In the genomic region with DNA sequence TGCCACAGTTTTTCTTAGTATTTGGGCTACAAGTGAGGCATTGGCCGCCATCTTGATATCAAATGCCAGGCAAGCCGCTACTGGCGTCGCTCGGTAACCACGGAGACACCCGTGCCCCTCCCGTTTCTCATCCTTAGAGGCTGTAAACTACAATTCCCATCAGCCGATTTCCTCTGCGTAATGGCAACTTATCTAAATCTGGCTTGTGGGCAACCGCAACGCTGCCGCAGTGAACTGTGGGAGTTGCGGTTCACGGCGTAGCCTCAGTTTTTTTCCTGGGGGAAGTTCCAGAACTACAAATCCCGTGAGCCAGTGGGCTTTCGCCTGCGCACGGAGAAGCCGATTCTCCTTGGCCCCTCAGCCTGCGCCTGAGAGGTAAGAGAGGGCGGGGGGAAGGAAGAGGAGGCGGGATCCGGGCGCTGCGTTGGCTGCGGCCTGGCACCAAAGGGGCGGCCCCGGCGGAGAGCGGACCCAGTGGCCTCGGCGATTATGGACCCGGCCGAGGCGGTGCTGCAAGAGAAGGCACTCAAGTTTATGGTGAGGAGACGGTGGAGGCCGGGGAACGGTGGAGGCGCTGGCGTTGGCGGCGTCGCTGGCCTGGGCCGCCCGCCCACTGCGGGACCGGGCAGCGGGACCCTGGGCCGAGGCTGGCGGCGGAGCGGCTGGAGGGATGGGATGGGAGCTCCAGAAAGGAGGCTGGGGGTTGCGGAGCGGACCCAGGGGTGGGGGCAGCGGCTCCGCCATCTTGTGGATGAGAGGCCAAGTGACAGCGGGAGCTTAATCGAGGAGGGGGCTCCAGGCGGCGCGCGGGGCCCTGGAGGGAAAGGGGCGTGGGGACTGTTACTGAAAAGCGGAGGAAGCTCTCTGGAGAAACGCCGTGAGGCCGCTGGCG, we compare ENCODE assay signal across 1 cellular context.
A peak's percentile ranks its signal among the peaks of the same experiment; 100 is the strongest.
TF ChIP-seq lines count a peak whose summit lies in the region.

Gene BTRC, plus strand, starts transcription at position 474 of the 892 bp plus-strand sequence. Its CDS starts 16 bp downstream, at position 490.

TF ChIP-seq in HepG2, 621 proteins besides CTCF, POLR2A, EP300 and RAD21 (continued from another document and continues in another):
- TF ChIP-seq ZNF326 (CRISPR knock-in tag; IDR thresholded peaks at IDR 0.05; ENCODE audit: borderline replicate concordance) (no peak), NCOA5 (CRISPR knock-in tag; IDR thresholded peaks at IDR 0.05) (no peak), ARID4A (CRISPR knock-in tag; IDR thresholded peaks at IDR 0.05; ENCODE audit: borderline replicate concordance) (peak; percentile 88; the same call in 1 of the 2 replicates), HIC2 (CRISPR knock-in tag; IDR thresholded peaks at IDR 0.05; ENCODE audit: low read depth) (peak; percentile 49; the same call in 1 of the 2 replicates), ZNF605 (CRISPR knock-in tag; IDR thresholded peaks at IDR 0.05) (peak; percentile 93), TEAD3 (CRISPR knock-in tag; optimal IDR thresholded peaks at IDR 0.05; ENCODE audit: borderline replicate concordance) (peak; percentile 77), MIER2 (CRISPR knock-in tag; IDR thresholded peaks at IDR 0.05) (no peak), ZNF780A (CRISPR knock-in tag; IDR thresholded peaks at IDR 0.05) (no peak), MTA3 (CRISPR knock-in tag; IDR thresholded peaks at IDR 0.05) (no peak), SNRNP70 (IDR thresholded peaks at IDR 0.05; ENCODE audit: low read depth, low read length) (no peak), ATF6 (CRISPR knock-in tag; conservative IDR thresholded peaks at IDR 0.05) (no peak), ZNF724P (CRISPR knock-in tag; IDR thresholded peaks at IDR 0.05; ENCODE audit: borderline replicate concordance) (no peak), AHR (CRISPR knock-in tag; IDR thresholded peaks at IDR 0.05) (0 out of 2 replicates have a peak, but pooled peaks have one; percentile 19), ZHX2 (IDR thresholded peaks at IDR 0.05; ENCODE audit: low read depth) (0 out of 2 replicates have a peak, but pooled peaks have one; percentile 59), ZHX2 (CRISPR knock-in tag; IDR thresholded peaks at IDR 0.05; ENCODE audit: borderline replicate concordance) (no peak), FOSL2 (CRISPR knock-in tag; IDR thresholded peaks at IDR 0.05) (peak; percentile 27; the same call in 1 of the 2 replicates), TCF7 (IDR thresholded peaks at IDR 0.05; ENCODE audit: low read depth) (no peak), NFKB2 (CRISPR knock-in tag; IDR thresholded peaks at IDR 0.05; ENCODE audit: borderline replicate concordance) (no peak), HNRNPK (IDR thresholded peaks at IDR 0.05; ENCODE audit: low read depth, low read length, poor library complexity, severe bottlenecking) (peak; percentile 89), HNRNPUL1 (IDR thresholded peaks at IDR 0.05; ENCODE audit: low read depth, low read length) (no peak), KLF16 (CRISPR knock-in tag; IDR thresholded peaks at IDR 0.05) (peak in 1 of 2 experiments; percentile 66; a peak in 1 of 4 replicates), KAT8 (CRISPR knock-in tag; IDR thresholded peaks at IDR 0.05) (peak; percentile 85), ZBTB8A (CRISPR knock-in tag; IDR thresholded peaks at IDR 0.05; ENCODE audit: borderline replicate concordance, low read depth) (no peak), ZNF777 (CRISPR knock-in tag; IDR thresholded peaks at IDR 0.05) (peak; percentile 74; the same call in 1 of the 2 replicates), ARHGAP35 (CRISPR knock-in tag; IDR thresholded peaks at IDR 0.05; ENCODE audit: borderline replicate concordance) (no peak), KDM2A (CRISPR knock-in tag; IDR thresholded peaks at IDR 0.05; ENCODE audit: borderline replicate concordance, low read depth) (peak; percentile 88), ZNF121 (CRISPR knock-in tag; IDR thresholded peaks at IDR 0.05) (peak; percentile 99), GTF2F1 (IDR thresholded peaks at IDR 0.05; ENCODE audit: low read length) (no peak), HMGXB4 (CRISPR knock-in tag; IDR thresholded peaks at IDR 0.05; ENCODE audit: borderline replicate concordance in 1 of 2, low read depth in 1 of 2) (peak in 1 of 2 experiments; percentile 91; a peak in 3 of 4 replicates)
- TF ChIP-seq, protein P1, sequence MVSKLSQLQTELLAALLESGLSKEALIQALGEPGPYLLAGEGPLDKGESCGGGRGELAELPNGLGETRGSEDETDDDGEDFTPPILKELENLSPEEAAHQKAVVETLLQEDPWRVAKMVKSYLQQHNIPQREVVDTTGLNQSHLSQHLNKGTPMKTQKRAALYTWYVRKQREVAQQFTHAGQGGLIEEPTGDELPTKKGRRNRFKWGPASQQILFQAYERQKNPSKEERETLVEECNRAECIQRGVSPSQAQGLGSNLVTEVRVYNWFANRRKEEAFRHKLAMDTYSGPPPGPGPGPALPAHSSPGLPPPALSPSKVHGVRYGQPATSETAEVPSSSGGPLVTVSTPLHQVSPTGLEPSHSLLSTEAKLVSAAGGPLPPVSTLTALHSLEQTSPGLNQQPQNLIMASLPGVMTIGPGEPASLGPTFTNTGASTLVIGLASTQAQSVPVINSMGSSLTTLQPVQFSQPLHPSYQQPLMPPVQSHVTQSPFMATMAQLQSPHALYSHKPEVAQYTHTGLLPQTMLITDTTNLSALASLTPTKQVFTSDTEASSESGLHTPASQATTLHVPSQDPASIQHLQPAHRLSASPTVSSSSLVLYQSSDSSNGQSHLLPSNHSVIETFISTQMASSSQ (IDR thresholded peaks at IDR 0.05; ENCODE audit: low read depth), result peak; percentile 58; the same call in 1 of the 2 replicates
- TF ChIP-seq, protein P1 (CRISPR knock-in tag; IDR thresholded peaks at IDR 0.05; ENCODE audit: borderline replicate concordance), result peak; percentile 50; the same call in 1 of the 2 replicates
